Comparison of ENCODE assay signal across 1 cellular context in the genomic region with DNA sequence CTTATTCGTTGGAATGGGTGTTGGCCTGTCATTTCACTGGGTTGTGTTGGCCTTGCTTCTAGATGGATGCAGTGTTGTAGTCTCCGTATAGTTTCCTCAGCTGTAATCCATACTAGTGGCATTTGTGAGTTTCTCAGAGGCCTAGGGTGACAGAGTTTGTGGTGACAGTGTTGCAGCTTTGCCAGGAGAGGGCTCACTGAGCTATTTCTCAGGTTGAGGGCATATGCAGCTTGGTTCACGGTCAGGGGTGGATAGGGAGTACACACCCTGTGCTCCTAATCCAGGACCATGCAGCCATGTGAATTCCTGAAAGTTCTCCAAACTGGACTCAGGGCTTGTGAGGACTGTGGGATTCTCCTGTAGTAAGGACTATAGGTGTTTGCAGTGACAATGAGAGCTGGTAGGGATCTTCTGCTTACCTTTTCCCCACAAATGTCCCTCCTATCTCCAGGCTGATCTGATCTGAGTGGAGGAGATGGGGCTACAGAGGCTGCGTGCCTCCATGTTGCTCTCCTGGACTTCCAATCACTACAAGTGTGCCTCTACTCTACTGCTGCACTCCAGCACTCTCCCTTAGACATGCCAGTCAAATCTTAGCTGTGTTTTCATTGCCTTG.
TF ChIP-seq lines count a peak whose summit lies in the region.

No MANE protein-coding gene starts in this region.

TF ChIP-seq in GM23338, 12 proteins besides CTCF, POLR2A, EP300 and RAD21 (continued from another document):
- TF ChIP-seq ZNF462 (CRISPR knock-in tag; IDR thresholded peaks at IDR 0.05) = no peak
- TF ChIP-seq NANOG (IDR thresholded peaks at IDR 0.05; ENCODE audit: borderline replicate concordance) = no peak
TF ChIP-seq in GM23338: peak in this region for 0.
